In the genomic region with DNA sequence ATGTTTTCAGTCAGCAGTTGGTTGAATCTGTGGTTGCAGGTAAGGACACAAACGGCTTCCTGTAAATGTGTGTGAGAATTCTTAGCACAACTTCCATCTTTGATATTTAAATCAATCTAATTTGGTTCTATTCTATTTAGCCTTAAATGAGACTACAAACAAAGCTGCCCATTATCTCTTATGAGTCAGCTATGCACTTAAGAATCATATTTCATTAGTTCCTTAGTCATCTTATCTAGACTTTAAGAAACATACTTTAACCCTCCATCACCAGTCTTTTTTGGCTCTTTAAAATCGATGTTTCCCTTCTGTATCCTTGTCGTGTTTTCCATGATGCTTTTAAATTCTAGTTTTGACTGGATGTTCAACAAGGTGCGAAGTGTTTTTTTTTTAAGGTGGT, we compare ENCODE assay signal across 28 cellular contexts.
DNase-seq lines count a peak whose midpoint lies in the region; ATAC-seq, FAIRE-seq and TF ChIP-seq lines count a peak whose summit lies in the region.
"Had no signal": no experiment of that assay in that cellular context is flagged by ENCODE, and none has a peak within 500 bp of the region (broad histone marks: within the 10 kb centered on the region; RNA-seq: fewer than 3 reads in every experiment).

No MANE protein-coding gene starts in this region.

- H3K4me3 Mint-ChIP-seq in astrocyte (ENCODE audit: unreplicated experiment) = no peak overlapping the region
- H3K4me3 Mint-ChIP-seq: CD4-positive, alpha-beta T cell; mesothelial cell of epicardium; stimulated activated naive CD8-positive, alpha-beta T cell treated with anti-CD3 and anti-CD28 coated beads, Interleukin-15, Interleukin-2, amounts not matched to agents 100 ng/mL and 50 ng/mL, for 24 hours had no signal

- no peaks in the 10 kb centered on the region for H3K36me3 Mint-ChIP-seq in astrocyte (ENCODE audit: low read depth, unreplicated experiment)

- H3K4me3 ChIP-seq in ACC112 (ENCODE audit: low read depth, low read length) (peak overlapping the region; percentile 67), astrocyte (ENCODE audit: insufficient read depth, low read depth, low read length) (peak overlapping the region; percentile 17), fibroblast of the aortic adventitia (ENCODE audit: low read depth, low read length) (no peak overlapping the region)
- H3K4me3 ChIP-seq: GM12878, heart left ventricle, spleen, testis had no signal

- no peaks in the 10 kb centered on the region for H3K27me3 ChIP-seq in ACC112 (ENCODE audit: insufficient read depth, low read length)
- H3K27me3 ChIP-seq in astrocyte (ENCODE audit: insufficient read depth, low read length) = no peaks in the 10 kb centered on the region
- H3K27me3 ChIP-seq: heart left ventricle, neutrophil, spleen, testis had no signal

- FAIRE-seq in astrocyte (lab: Jason Lieb, UNC) = peak; percentile 71
- FAIRE-seq: A204.1, D721Med, GM12878 had no signal

- H3K9me3 ChIP-seq in astrocyte (ENCODE audit: insufficient read depth, low read depth, low read length) = no peaks in the 10 kb centered on the region
- H3K9me3 ChIP-seq: heart left ventricle, neutrophil, spleen, testis had no signal

- peaks cover 2% of the 10 kb centered on the region for H3K4me1 Mint-ChIP-seq in astrocyte (ENCODE audit: low read depth, unreplicated experiment)

- H3K36me3 ChIP-seq in ACC112 (ENCODE audit: insufficient read depth, low read length) (no peaks in the 10 kb centered on the region), astrocyte (ENCODE audit: insufficient read depth, low read length) (no peaks in the 10 kb centered on the region)
- H3K36me3 ChIP-seq: heart left ventricle, neutrophil, spleen had no signal

- H3K79me2 ChIP-seq in ACC112 (ENCODE audit: control insufficient read depth, insufficient read depth, low read length, unreplicated experiment) = no peaks in the 10 kb centered on the region
- no peaks in the 10 kb centered on the region for H3K79me2 ChIP-seq in astrocyte (ENCODE audit: insufficient read depth, low read length)

- peaks cover 1% of the 10 kb centered on the region for H3K9me3 Mint-ChIP-seq in astrocyte (ENCODE audit: unreplicated experiment)
- H3K9me3 Mint-ChIP-seq: CD4-positive, alpha-beta T cell had no signal

- H3K27me3 Mint-ChIP-seq in astrocyte (ENCODE audit: low read depth, unreplicated experiment) = no peaks in the 10 kb centered on the region
- H3K27me3 Mint-ChIP-seq: CD4-positive, alpha-beta T cell had no signal

- no peak overlapping the region for H3K27ac Mint-ChIP-seq in astrocyte (ENCODE audit: unreplicated experiment)
- H3K27ac Mint-ChIP-seq: CD4-positive, alpha-beta T cell; mesothelial cell of epicardium; stimulated activated naive CD8-positive, alpha-beta T cell treated with anti-CD3 and anti-CD28 coated beads, Interleukin-15, Interleukin-2, amounts not matched to agents 100 ng/mL and 50 ng/mL, for 24 hours had no signal

- no peak overlapping the region for H2AFZ ChIP-seq in ACC112 (ENCODE audit: low read length, unreplicated experiment)
- H2AFZ ChIP-seq in astrocyte (ENCODE audit: low read depth, low read length) = no peak overlapping the region

- ATAC-seq in HG03342 (IDR thresholded peaks at IDR 0.05; ENCODE audit: unreplicated experiment) = no peak
- ATAC-seq: GM12878, heart left ventricle had no signal

- H3K27ac ChIP-seq in ACC112 (ENCODE audit: low read depth, low read length) = peak overlapping the region; percentile 52
- peak overlapping the region; percentile 65 for H3K27ac ChIP-seq in astrocyte (ENCODE audit: low read depth, low read length)
- H3K27ac ChIP-seq: heart left ventricle, KMS-11, neutrophil, spleen, testis had no signal

- H3K9ac ChIP-seq in astrocyte (ENCODE audit: low read length) = peak overlapping the region; percentile 65
- H3K9ac ChIP-seq: KMS-11 had no signal

- DNase-seq in M059J (ENCODE audit: low read depth) (peak; percentile 61), astrocyte (ENCODE audit: low read depth) (peak; percentile 86), fibroblast of the aortic adventitia (ENCODE audit: low read depth) (peak; percentile 72), GM10266 (ENCODE audit: extremely low spot score) (no peak), KG1 (lab: John Stamatoyannopoulos, UW) (no peak)
- DNase-seq in activated T-cell treated with anti-CD3 and anti-CD28 coated beads, Interleukin-2, amount 50 U/mL, for 48 hours = no peak
- DNase-seq: activated CD4-positive, alpha-beta T cell treated with anti-CD3 and anti-CD28 coated beads, Interleukin-2, amount 50 U/mL, for 1 hour; activated CD4-positive, CD25-positive, alpha-beta regulatory T cell; activated T-cell treated with anti-CD3 and anti-CD28 coated beads, Interleukin-2, amount 50 U/mL, for 1 hour; CD4-positive, alpha-beta T cell; heart left ventricle; NCI-H2029 treated with DMSO at 0.1 percent for 48 hours; NCI-H345; NCI-H774; right cardiac atrium; spleen; stimulated activated CD4-positive, alpha-beta T cell treated with anti-CD3 and anti-CD28 coated beads, Interleukin-2, amount 100 ng/mL, for 24 hours; stimulated activated CD8-positive, alpha-beta memory T cell treated with anti-CD3 and anti-CD28 coated beads, Interleukin-4, amount 100 ng/mL, for 48 hours; testis had no signal

- H3K4me1 ChIP-seq in ACC112 (ENCODE audit: control insufficient read depth, insufficient read depth, low read length, unreplicated experiment) (peaks cover 8% of the 10 kb centered on the region), astrocyte (ENCODE audit: insufficient read depth, low read length) (peaks cover 15% of the 10 kb centered on the region)
- H3K4me1 ChIP-seq: spleen, testis had no signal

- H4K20me1 ChIP-seq in astrocyte (ENCODE audit: insufficient read depth, low read length) = no peaks in the 10 kb centered on the region

- H3K4me2 ChIP-seq in astrocyte (ENCODE audit: low read length) = peak overlapping the region; percentile 73
- H3K4me2 ChIP-seq: KMS-11 had no signal

- TF ChIP-seq CTCF in astrocyte (IDR thresholded peaks at IDR 0.05; ENCODE audit: insufficient read depth, low read depth, low read length) (no peak), fibroblast of the aortic adventitia (IDR thresholded peaks at IDR 0.05; ENCODE audit: insufficient read depth, low read length) (no peak), GM10266 (IDR thresholded peaks at IDR 0.05; ENCODE audit: control insufficient read depth, insufficient read depth, low read depth, missing control alignments) (no peak)

Comparison
In these comparisons a context has a peak if more than half of its experiments do, and no peak if none do; other contexts are left out.
1. DNase-seq: peak in M059J (single experiment), astrocyte (single experiment) and fibroblast of the aortic adventitia (single experiment); none in GM10266 (single experiment), activated T-cell treated with anti-CD3 and anti-CD28 coated beads, Interleukin-2, amount 50 U/mL, for 48 hours (0 of 2) and KG1 (single experiment).